Comparison of ENCODE assay signal across 2 cellular contexts in genomic region chr22:44256860-44257560, GRCh38.
TF ChIP-seq lines count a peak whose summit lies in the region.

No MANE protein-coding gene starts in this region.

TF ChIP-seq in IMR-90, 13 proteins besides CTCF, POLR2A, EP300 and RAD21 (continued from another document):
- TF ChIP-seq ELK1 (IDR thresholded peaks at IDR 0.05; ENCODE audit: borderline replicate concordance, low read depth, low read length) (no peak), MAFK (IDR thresholded peaks at IDR 0.05; ENCODE audit: low read depth, low read length) (no peak), CEBPB (IDR thresholded peaks at IDR 0.05; ENCODE audit: low read depth, low read length) (no peak), SMC3 (IDR thresholded peaks at IDR 0.05; ENCODE audit: low read depth, low read length) (no peak), NFE2L2 (IDR thresholded peaks at IDR 0.05; ENCODE audit: low read depth, low read length) (no peak), FOS (IDR thresholded peaks at IDR 0.05; ENCODE audit: low read depth, low read length) (no peak)

TF ChIP-seq in SK-N-SH, 30 proteins besides CTCF, POLR2A, EP300 and RAD21 (continued from another document):
- no peak for TF ChIP-seq SIN3A (IDR thresholded peaks at IDR 0.05; ENCODE audit: borderline replicate concordance, low read depth, low read length)
- no peak for TF ChIP-seq MXI1 (IDR thresholded peaks at IDR 0.05; ENCODE audit: low read depth, low read length)
- no peak for TF ChIP-seq EZH2phosphoT487 (IDR thresholded peaks at IDR 0.05; ENCODE audit: borderline replicate concordance, low read depth)
- TF ChIP-seq JUND (IDR thresholded peaks at IDR 0.05) = no peak
- TF ChIP-seq RCOR1 (IDR thresholded peaks at IDR 0.05; ENCODE audit: low read length) = no peak
- TF ChIP-seq MEF2A (IDR thresholded peaks at IDR 0.05; ENCODE audit: borderline replicate concordance, low read depth) = no peak
- no peak for TF ChIP-seq ELF1 (IDR thresholded peaks at IDR 0.05)
- no peak for TF ChIP-seq FOSL2 (IDR thresholded peaks at IDR 0.05; ENCODE audit: borderline replicate concordance, low read depth)
- TF ChIP-seq FOXJ3 (CRISPR knock-in tag; IDR thresholded peaks at IDR 0.05) = no peak
- no peak for TF ChIP-seq ZBTB33 (IDR thresholded peaks at IDR 0.05; ENCODE audit: borderline replicate concordance, low read depth)
- TF ChIP-seq POLR2AphosphoS5 (IDR thresholded peaks at IDR 0.05; ENCODE audit: low read depth, low read length) = no peak
- TF ChIP-seq TAF1 (IDR thresholded peaks at IDR 0.05; ENCODE audit: borderline replicate concordance, low read depth, low read length) = no peak
- TF ChIP-seq GATA2 (CRISPR knock-in tag; IDR thresholded peaks at IDR 0.05) = no peak
